Comparison of ENCODE assay signal across 8 cellular contexts in genomic region chr11:8225589-8226036, GRCh38. TPM values are rescaled to one million over a fixed set of nuclear protein-coding genes. Genes with fewer than 3 reads are reported as not detected.
DNase-seq lines count a peak whose midpoint lies in the region; ATAC-seq and TF ChIP-seq lines count a peak whose summit lies in the region.

No MANE protein-coding gene starts in this region.

- in situ Hi-C loops in G401 (cut with HindIII; ENCODE audit: low sequenced_read_pairs) = no loop called here

- H3K9me3 Mint-ChIP-seq in endothelial cell (ENCODE audit: unreplicated experiment) = no peaks in the 10 kb centered on the region

- no peak overlapping the region for H3K4me3 Mint-ChIP-seq in endothelial cell (ENCODE audit: unreplicated experiment)

- peak; percentile 69 for ATAC-seq in HG02798 (IDR thresholded peaks at IDR 0.05; ENCODE audit: poor library complexity, unreplicated experiment)
- ATAC-seq in GM19023 (IDR thresholded peaks at IDR 0.05; ENCODE audit: unreplicated experiment) = no peak

- H3K27ac Mint-ChIP-seq in endothelial cell (ENCODE audit: unreplicated experiment) = no peak overlapping the region

- DNase-seq in G401 (ENCODE audit: low spot score) (peak; percentile 76), NCI-H526 (lab: John Stamatoyannopoulos, UW) (peak; percentile 6 to 89), endothelial cell (ENCODE audit: low spot score) (peak; percentile 86), myocyte (ENCODE audit: low read depth) (peak; percentile 59)
- DNase-seq in activated CD8-positive, alpha-beta memory T cell treated with anti-CD3 and anti-CD28 coated beads for 24 hours = peak; percentile 90
- peak; percentile 36 to 43 for DNase-seq in stimulated activated CD8-positive, alpha-beta memory T cell treated with anti-CD3 and anti-CD28 coated beads, Interleukin-7, amount 100 ng/mL, for 4 hours (ENCODE audit: low read depth in 2 of 2)

- peaks cover 9% of the 10 kb centered on the region for H3K27me3 Mint-ChIP-seq in endothelial cell (ENCODE audit: unreplicated experiment)

- no peaks in the 10 kb centered on the region for H3K4me1 Mint-ChIP-seq in endothelial cell (ENCODE audit: unreplicated experiment)

- TF ChIP-seq CTCF in endothelial cell (IDR thresholded peaks at IDR 0.05; ENCODE audit: unreplicated experiment) = peak; percentile 98

- H3K36me3 Mint-ChIP-seq in endothelial cell (ENCODE audit: low read depth, unreplicated experiment) = no peaks in the 10 kb centered on the region

RNA-seq across cellular contexts. Expression of gene LMO1, which starts 38.1 kb away (rescaled TPM):
- not detected in 2 replicates for total RNA-seq in G401 (2014; rRNA removed; shearing (Covaris generic))
- total RNA-seq in endothelial cell (ENCODE audit: unreplicated experiment) (not detected), myocyte (not detected in 2 replicates)
- not detected for polyA plus RNA-seq in myocyte (2012)

RNA-seq across cellular contexts. Expression of gene RIC3, which starts 56.8 kb away (rescaled TPM):
- total RNA-seq in G401 (2014; rRNA removed; shearing (Covaris generic)) = not detected in 2 replicates
- total RNA-seq in endothelial cell (ENCODE audit: unreplicated experiment) (5.6 TPM), myocyte (not detected in 2 replicates)
- 0.03 TPM for polyA plus RNA-seq in myocyte (2012)

Comparison
In these comparisons a context has a peak if more than half of its experiments do, and no peak if none do; other contexts are left out.
1. DNase-seq: peak in every context shown above with its lines; median percentile 90 in activated CD8-positive, alpha-beta memory T cell treated with anti-CD3 and anti-CD28 coated beads for 24 hours; 86 in endothelial cell; 76 in G401; 59 in myocyte; 48 in NCI-H526; 40 in stimulated activated CD8-positive, alpha-beta memory T cell treated with anti-CD3 and anti-CD28 coated beads, Interleukin-7, amount 100 ng/mL, for 4 hours.